In the genomic region with DNA sequence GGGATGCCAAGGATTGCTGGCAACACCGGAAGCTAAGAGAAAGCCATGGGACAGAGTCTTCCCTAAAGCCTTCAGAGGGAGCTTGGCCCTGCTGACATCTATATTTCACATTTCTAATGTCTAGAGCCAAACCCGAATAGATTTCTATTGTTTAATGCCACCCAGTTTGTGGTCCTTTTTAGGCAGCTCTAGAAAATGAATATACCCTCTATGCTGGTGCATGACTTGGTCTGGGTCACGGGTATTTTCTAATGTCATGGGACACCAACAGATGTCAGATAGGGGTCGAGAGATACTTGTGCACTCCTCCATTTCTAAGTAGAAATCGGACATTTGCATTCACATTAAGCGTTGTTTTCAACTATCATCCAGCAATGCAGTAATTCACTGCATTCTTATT, we compare ENCODE assay signal across 19 cellular contexts. TPM values are rescaled to one million over a fixed set of nuclear protein-coding genes. Genes with fewer than 3 reads are reported as not detected.
DNase-seq lines count a peak whose midpoint lies in the region; ATAC-seq and TF ChIP-seq lines count a peak whose summit lies in the region.
"Had no signal": no experiment of that assay in that cellular context is flagged by ENCODE, and none has a peak within 500 bp of the region (broad histone marks: within the 10 kb centered on the region; RNA-seq: fewer than 3 reads in every experiment).

No MANE protein-coding gene starts in this region.

- no peaks in the 10 kb centered on the region for H3K36me3 Mint-ChIP-seq in Caco-2 (ENCODE audit: insufficient read depth, unreplicated experiment)
- H3K36me3 Mint-ChIP-seq: CD8-positive, alpha-beta T cell had no signal

- TF ChIP-seq CTCF in 22Rv1 (IDR thresholded peaks at IDR 0.05), result no peak
- TF ChIP-seq CTCF in C4-2B (conservative IDR thresholded peaks at IDR 0.05), result no peak
- TF ChIP-seq CTCF in VCaP (conservative IDR thresholded peaks at IDR 0.05), result no peak
- no peak for TF ChIP-seq CTCF in prostate gland (IDR thresholded peaks at IDR 0.05)
- TF ChIP-seq CTCF in Caco-2 (IDR thresholded peaks at IDR 0.05; ENCODE audit: insufficient read depth in 1 of 2, low read depth in 1 of 2, low read length in 1 of 2, severe bottlenecking in 1 of 2, unreplicated experiment in 1 of 2), result no peak

- H3K27me3 Mint-ChIP-seq in Caco-2 (ENCODE audit: insufficient read depth, unreplicated experiment), result no peaks in the 10 kb centered on the region

- POLR2A ChIA-PET in Caco-2 (lab: Charles Lee), result no interaction called here

- no peak for TF ChIP-seq POLR2A in prostate gland (IDR thresholded peaks at IDR 0.05)

- no peaks in the 10 kb centered on the region for H3K27me3 ChIP-seq in prostate gland (replicated peaks; ENCODE audit: insufficient read depth)
- no peaks in the 10 kb centered on the region for H3K27me3 ChIP-seq in Caco-2 (replicated peaks; ENCODE audit: control insufficient read depth, insufficient read depth, low read length)
- H3K27me3 ChIP-seq: BLaER1 had no signal

- no peaks in the 10 kb centered on the region for H3K36me3 ChIP-seq in prostate gland
- no peaks in the 10 kb centered on the region for H3K36me3 ChIP-seq in Caco-2 (ENCODE audit: control insufficient read depth, insufficient read depth, low read length)
- H3K36me3 ChIP-seq: BLaER1 had no signal

- H3K9me3 Mint-ChIP-seq in Caco-2 (ENCODE audit: unreplicated experiment), result no peaks in the 10 kb centered on the region
- H3K9me3 Mint-ChIP-seq: CD8-positive, alpha-beta T cell had no signal

- intact Hi-C loops in prostate gland (cut with DNase I), result no loop called here
- intact Hi-C loops in Caco-2 (cut with micrococcal nuclease; ENCODE audit: unreplicated experiment), result no loop called here

- H3K4me1 ChIP-seq in prostate gland (replicated peaks), result peaks cover 3% of the 10 kb centered on the region
- H3K4me1 ChIP-seq in Caco-2, result no peaks in the 10 kb centered on the region
- H3K4me1 ChIP-seq: A549, BLaER1 had no signal

- DNase-seq in prostate gland (ENCODE audit: low spot score) (no peak), Caco-2 (no peak)
- DNase-seq: CD8-positive, alpha-beta T cell; DMS 273 treated with DMSO at 0.1 percent for 48 hours; DMS53; DND-41; EL; GOT3; H7; KG1 had no signal

- H3K4me3 ChIP-seq in prostate gland (no peak overlapping the region), Caco-2 (ENCODE audit: low read depth, low read length) (no peak overlapping the region)
- H3K4me3 ChIP-seq: A549, BLaER1, GM12878 had no signal

- WGBS in prostate gland, result 83% methylated on average over 6 of the region's 6 CpGs

- no peak overlapping the region for H3K27ac Mint-ChIP-seq in Caco-2 (ENCODE audit: unreplicated experiment)
- H3K27ac Mint-ChIP-seq: CD8-positive, alpha-beta T cell had no signal

- BruUV-seq in Caco-2 (replicated peaks; lab: Mats Ljungman, UMichigan), result no TSS peak

- no peak overlapping the region for H3K4me3 Mint-ChIP-seq in Caco-2 (ENCODE audit: unreplicated experiment)
- H3K4me3 Mint-ChIP-seq: CD8-positive, alpha-beta T cell had no signal

- no peaks in the 10 kb centered on the region for H3K9me3 ChIP-seq in prostate gland
- no peaks in the 10 kb centered on the region for H3K9me3 ChIP-seq in Caco-2
- H3K9me3 ChIP-seq: A549 had no signal

- H3K4me1 Mint-ChIP-seq in Caco-2 (ENCODE audit: low read depth, unreplicated experiment), result no peaks in the 10 kb centered on the region

- ATAC-seq in GM21381 (IDR thresholded peaks at IDR 0.05; ENCODE audit: unreplicated experiment), result no peak
- no peak for ATAC-seq in GM19467 (IDR thresholded peaks at IDR 0.05; ENCODE audit: unreplicated experiment)
- no peak for ATAC-seq in HG03521 (IDR thresholded peaks at IDR 0.05; ENCODE audit: unreplicated experiment)
- ATAC-seq: A549; CD8-positive, alpha-beta T cell; GM12878 had no signal

- CTCF ChIA-PET in Caco-2 (lab: Charles Lee), result no interaction called here

- peak overlapping the region; percentile 72 for H3K27ac ChIP-seq in 22Rv1
- peak overlapping the region; percentile 74 for H3K27ac ChIP-seq in C4-2B
- peak overlapping the region; percentile 96 for H3K27ac ChIP-seq in VCaP
- H3K27ac ChIP-seq in prostate gland, result peak overlapping the region; percentile 45 to 69
- H3K27ac ChIP-seq: A549, BLaER1 had no signal

RNA-seq across cellular contexts. Expression of gene SOX4, which starts 37.0 kb away (rescaled TPM):
- total RNA-seq in prostate gland, result 10 to 100 TPM; 41.7 to 44.1 TPM
- 76.8 and 77.3 TPM in 2 replicates for total RNA-seq in Caco-2 (2022)
